In genomic region chr21:34592120-34592561, GRCh38 we compare ENCODE assay signal across 16 cellular contexts. TPM values are rescaled to one million over a fixed set of nuclear protein-coding genes. Genes with fewer than 3 reads are reported as not detected.
DNase-seq lines count a peak whose midpoint lies in the region; ATAC-seq, FAIRE-seq and TF ChIP-seq lines count a peak whose summit lies in the region.
"Had no signal": no experiment of that assay in that cellular context is flagged by ENCODE, and none has a peak within 500 bp of the region (broad histone marks: within the 10 kb centered on the region; RNA-seq: fewer than 3 reads in every experiment).

No MANE protein-coding gene starts in this region.

- in situ Hi-C loops in transverse colon (cut with MboI; ENCODE audit: low pct_ligation_motif_present in 1 of 4, low pct_unique_long_range_greater_than_20kb in 1 of 4, low sequenced_read_pairs in 3 of 4), result no loop called here

- intact Hi-C loops in transverse colon (cut with DNase I; ENCODE audit: low total_unique reads), result no loop called here

- H3K4me1 ChIP-seq in gastroesophageal sphincter (peaks cover 7 to 55% (median 33%) of the 10 kb centered on the region in 3 donors), mucosa of rectum (ENCODE audit: control insufficient read depth in 2 of 2, insufficient read depth in 2 of 2, low read length in 2 of 2) (peaks cover 18 to 37% of the 10 kb centered on the region in 2 donors), transverse colon (peaks cover 23 to 60% (median 31%) of the 10 kb centered on the region in 4 donors)

- H3K27me3 ChIP-seq in gastroesophageal sphincter (no peaks in the 10 kb centered on the region), mucosa of rectum (ENCODE audit: control insufficient read depth in 2 of 2, insufficient read depth in 2 of 2, low read length in 2 of 2) (no peaks in the 10 kb centered on the region), transverse colon (no peaks in the 10 kb centered on the region)

- TF ChIP-seq POLR2A in gastroesophageal sphincter (IDR thresholded peaks at IDR 0.05) (no peak), transverse colon (IDR thresholded peaks at IDR 0.05) (no peak)

- H3K36me3 ChIP-seq in gastroesophageal sphincter (no peaks in the 10 kb centered on the region), mucosa of rectum (ENCODE audit: control insufficient read depth in 2 of 2, insufficient read depth in 2 of 2, low read length in 2 of 2) (no peaks in the 10 kb centered on the region), transverse colon (no peaks in the 10 kb centered on the region)

- peak; percentile 42 for ATAC-seq in gastroesophageal sphincter
- ATAC-seq: A549; SK-N-SH treated with all-trans-retinoic acid at 6 μM for 48 hours; stimulated activated naive CD8-positive, alpha-beta T cell treated with anti-CD3 and anti-CD28 coated beads, Interleukin-15, Interleukin-2, amounts not matched to agents 100 U/mL and 50 U/mL, for 24 hours had no signal

- TF ChIP-seq CTCF in gastroesophageal sphincter (IDR thresholded peaks at IDR 0.05), result no peak
- TF ChIP-seq CTCF in transverse colon (IDR thresholded peaks at IDR 0.05), result no peak

- no peak for TF ChIP-seq EP300 in gastroesophageal sphincter (IDR thresholded peaks at IDR 0.05)
- no peak for TF ChIP-seq EP300 in transverse colon (IDR thresholded peaks at IDR 0.05; ENCODE audit: low read depth)

- H3K4me3 ChIP-seq in gastroesophageal sphincter (peak overlapping the region in 1 of 2 donors; percentile 28), mucosa of rectum (ENCODE audit: low read length in 2 of 2) (peak overlapping the region; percentile 31 to 41), transverse colon (no peak overlapping the region)
- H3K4me3 ChIP-seq: A549 had no signal

- peak overlapping the region in 3 of 4 donors; percentile 24 to 78 (median 76) for H3K27ac ChIP-seq in gastroesophageal sphincter
- peak overlapping the region; percentile 76 to 79 for H3K27ac ChIP-seq in mucosa of rectum (ENCODE audit: low read depth in 2 of 2, low read length in 2 of 2)
- H3K27ac ChIP-seq in transverse colon, result peak overlapping the region; percentile 60 to 75 (median 68)
- H3K27ac ChIP-seq: A549 had no signal

- no peak for FAIRE-seq in GM19239 (lab: Jason Lieb, UNC)
- FAIRE-seq: A549, GM12892 had no signal

- WGBS in gastroesophageal sphincter (ENCODE audit: low coverage in 1 of 2), 2 donors, result 13 to 28% methylated on average over 3 to 5 of the region's 8 CpGs
- 42 to 44% methylated on average over 4 to 8 of the region's 8 CpGs for WGBS in transverse colon (ENCODE audit: low coverage in 1 of 2), 2 donors

- no peak overlapping the region for H3K9ac ChIP-seq in mucosa of rectum (ENCODE audit: low read depth in 1 of 2, low read length in 2 of 2)

- DNase-seq in NCI-H345 (lab: John Stamatoyannopoulos, UW) (peak; percentile 54), NCI-H345 treated with DMSO at 0.1 percent for 48 hours (lab: John Stamatoyannopoulos, UW; ENCODE audit: unreplicated experiment) (no peak), transverse colon (peak; percentile 64), SKM-1 (lab: John Stamatoyannopoulos, UW; ENCODE audit: unreplicated experiment) (no peak), GM19239 (ENCODE audit: insufficient read length, low spot score) (no peak), middle frontal gyrus (ENCODE audit: extremely low spot score, low spot score) (no peak)
- DNase-seq: activated CD4-positive, alpha-beta T cell treated with anti-CD3 and anti-CD28 coated beads for 48 hours; DMS 273 treated with DMSO at 0.1 percent for 48 hours; MM.1S; stimulated activated CD4-positive, alpha-beta T cell treated with anti-CD3 and anti-CD28 coated beads, Interleukin-2, amount 100 ng/mL, for 24 hours; stimulated activated naive CD8-positive, alpha-beta T cell treated with anti-CD3 and anti-CD28 coated beads, Interleukin-15, Interleukin-2, amounts not matched to agents 100 U/mL and 50 U/mL, for 24 hours had no signal

- H3K9me3 ChIP-seq in gastroesophageal sphincter (no peaks in the 10 kb centered on the region), mucosa of rectum (ENCODE audit: control insufficient read depth in 2 of 2, low read length in 2 of 2) (no peaks in the 10 kb centered on the region), transverse colon (no peaks in the 10 kb centered on the region)
- H3K9me3 ChIP-seq: A549 had no signal

RNA-seq across cellular contexts. Expression of gene RCAN1, which starts 22.8 kb away (rescaled TPM):
- total RNA-seq in gastroesophageal sphincter, result 10 to 100 TPM; 32.1 to 58.6 (median 42.2) TPM
- 10 to 100 TPM; 39.5 to 68.8 (median 57.8) TPM for total RNA-seq in transverse colon

Comparison
In these comparisons a context has a peak if more than half of its experiments do, and no peak if none do; other contexts are left out.
1. DNase-seq: peak in NCI-H345 (single experiment) and transverse colon (single experiment); none in NCI-H345 treated with DMSO at 0.1 percent for 48 hours (single experiment), SKM-1 (single experiment), GM19239 (single experiment) and middle frontal gyrus (single experiment).
2. H3K4me3 ChIP-seq: peak in mucosa of rectum (2 of 2); none in transverse colon (0 of 4).
3. Peak in every context shown above with its lines, with median percentiles within 50 percentile points of each other: H3K27ac ChIP-seq.